8 cellular contexts compared by ENCODE assay signal in genomic region chr9:73149371-73150067, GRCh38. TPM values are rescaled to one million over a fixed set of nuclear protein-coding genes. Genes with fewer than 3 reads are reported as not detected.
DNase-seq lines count a peak whose midpoint lies in the region; ATAC-seq and TF ChIP-seq lines count a peak whose summit lies in the region.

No MANE protein-coding gene starts in this region.

- H3K27ac Mint-ChIP-seq in activated naive CD4-positive, alpha-beta T cell treated with anti-CD3 and anti-CD28 coated beads, Interleukin-2, amount 10 ng/mL, durations not matched to agents 7 days and 5 days: peak overlapping the region; percentile 86

- H3K9me3 Mint-ChIP-seq in activated naive CD4-positive, alpha-beta T cell treated with anti-CD3 and anti-CD28 coated beads, Interleukin-2, amount 10 ng/mL, durations not matched to agents 7 days and 5 days: no peaks in the 10 kb centered on the region

- DNase-seq in activated naive CD4-positive, alpha-beta T cell treated with anti-CD3 and anti-CD28 coated beads, Interleukin-2, amount 10 ng/mL, durations not matched to agents 7 days and 5 days: no peak
- DNase-seq in activated naive CD4-positive, alpha-beta T cell (lab: John Stamatoyannopoulos, UW): no peak
- DNase-seq in NB4 (ENCODE audit: low read depth) (peak; percentile 74), astrocyte of the hippocampus (ENCODE audit: low read depth, low spot score) (peak; percentile 88), kidney epithelial cell (ENCODE audit: low read depth) (peak; percentile 86), tibial artery (no peak), NCI-H82 treated with DMSO at 0.1 percent for 48 hours (lab: John Stamatoyannopoulos, UW; ENCODE audit: unreplicated experiment) (no peak)

- H3K27me3 ChIP-seq in kidney epithelial cell (ENCODE audit: control insufficient read depth, insufficient read depth, low read length) (no peaks in the 10 kb centered on the region), tibial artery (no peaks in the 10 kb centered on the region)

- TF ChIP-seq POLR2A in NB4 (IDR thresholded peaks at IDR 0.05; ENCODE audit: extremely low read depth, insufficient read length): no peak

- ATAC-seq in HG02610 (IDR thresholded peaks at IDR 0.05; ENCODE audit: unreplicated experiment): peak; percentile 85

- peaks cover 4% of the 10 kb centered on the region for H3K36me3 Mint-ChIP-seq in activated naive CD4-positive, alpha-beta T cell treated with anti-CD3 and anti-CD28 coated beads, Interleukin-2, amount 10 ng/mL, durations not matched to agents 7 days and 5 days

- peaks cover 65% of the 10 kb centered on the region for H3K4me1 Mint-ChIP-seq in activated naive CD4-positive, alpha-beta T cell treated with anti-CD3 and anti-CD28 coated beads, Interleukin-2, amount 10 ng/mL, durations not matched to agents 7 days and 5 days

- H3K36me3 ChIP-seq in kidney epithelial cell (ENCODE audit: control insufficient read depth, insufficient read depth, low read length) (no peaks in the 10 kb centered on the region), tibial artery (no peaks in the 10 kb centered on the region)

- H3K4me1 ChIP-seq in tibial artery: peaks cover 0 to 56% (median 32%) of the 10 kb centered on the region in 4 donors

- H3K9me3 ChIP-seq in tibial artery: no peaks in the 10 kb centered on the region

- no peaks in the 10 kb centered on the region for H3K27me3 Mint-ChIP-seq in activated naive CD4-positive, alpha-beta T cell treated with anti-CD3 and anti-CD28 coated beads, Interleukin-2, amount 10 ng/mL, durations not matched to agents 7 days and 5 days

- peak overlapping the region; percentile 37 for H3K4me3 Mint-ChIP-seq in activated naive CD4-positive, alpha-beta T cell treated with anti-CD3 and anti-CD28 coated beads, Interleukin-2, amount 10 ng/mL, durations not matched to agents 7 days and 5 days

- H3K4me3 ChIP-seq in NB4 (ENCODE audit: low read depth, low read length) (peak overlapping the region; percentile 12), kidney epithelial cell (ENCODE audit: low read depth, low read length) (no peak overlapping the region), tibial artery (peak overlapping the region; percentile 12 to 14)

- TF ChIP-seq CTCF in NB4 (IDR thresholded peaks at IDR 0.05; ENCODE audit: low read depth, low read length) (no peak), kidney epithelial cell (IDR thresholded peaks at IDR 0.05; ENCODE audit: insufficient read depth, low read length, poor library complexity, severe bottlenecking) (no peak), tibial artery (IDR thresholded peaks at IDR 0.05) (no peak)

- intact Hi-C loops in tibial artery (cut with DNase I; ENCODE audit: low total_unique reads): no loop called here

- peak overlapping the region; percentile 59 to 79 for H3K27ac ChIP-seq in tibial artery

- CTCF ChIA-PET in activated naive CD4-positive, alpha-beta T cell treated with anti-CD3 and anti-CD28 coated beads, Interleukin-2, amount 10 ng/mL, durations not matched to agents 7 days and 5 days (lab: Charles Lee): interaction anchor here (1.0 kb wide), 1 partner anchor 42 kb away, joined by 3 read pairs; no protein-coding TSS in a partner anchor

RNA-seq across cellular contexts. Expression of gene ANXA1, which starts 2.1 kb away (rescaled TPM):
- 167 and 189 TPM in 2 replicates for total RNA-seq in kidney epithelial cell

Comparison
In these comparisons a context has a peak if more than half of its experiments do, and no peak if none do; other contexts are left out.
1. DNase-seq: peak in NB4 (single experiment), astrocyte of the hippocampus (single experiment) and kidney epithelial cell (single experiment); none in activated naive CD4-positive, alpha-beta T cell treated with anti-CD3 and anti-CD28 coated beads, Interleukin-2, amount 10 ng/mL, durations not matched to agents 7 days and 5 days (single experiment), activated naive CD4-positive, alpha-beta T cell (0 of 4), tibial artery (0 of 2) and NCI-H82 treated with DMSO at 0.1 percent for 48 hours (single experiment).